22 cellular contexts compared by ENCODE assay signal in the genomic region with DNA sequence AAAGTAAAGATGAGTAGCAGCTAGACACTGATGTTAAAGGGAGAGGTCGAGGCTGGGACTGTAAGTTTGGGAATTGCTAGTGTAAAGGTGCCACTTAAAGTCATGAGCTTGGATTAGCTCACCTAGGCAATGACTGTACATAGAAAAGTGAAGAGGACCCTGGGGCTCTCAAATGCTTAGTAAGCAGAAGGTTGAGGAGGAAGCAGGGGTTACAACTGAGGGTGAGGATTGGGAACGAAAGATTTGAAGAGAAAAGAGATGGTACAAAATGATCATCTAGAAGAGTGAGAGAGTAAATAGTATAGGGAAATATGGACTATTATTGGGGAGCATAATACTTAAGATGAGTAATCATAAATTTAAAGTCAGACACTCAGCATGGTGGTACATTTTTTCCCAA.
"Had no signal": no experiment of that assay in that cellular context is flagged by ENCODE, and none has a peak within 500 bp of the region (broad histone marks: within the 10 kb centered on the region; RNA-seq: fewer than 3 reads in every experiment).

No MANE protein-coding gene starts in this region.

- H3K9me3 ChIP-seq: body of pancreas, left lung, pancreas, psoas muscle, right atrium auricular region, stomach, suprapubic skin, tibial nerve had no signal

- H3K9me3 Mint-ChIP-seq: activated CD4-positive, alpha-beta memory T cell treated with anti-CD3 and anti-CD28 coated beads, Interleukin-2, amount 10 ng/mL, durations not matched to agents 7 days and 5 days; activated naive CD4-positive, alpha-beta T cell treated with anti-CD3 and anti-CD28 coated beads, Interleukin-2, amount 10 ng/mL, durations not matched to agents 7 days and 5 days; activated T-cell treated with anti-CD3 and anti-CD28 coated beads, Interleukin-2, amount 50 U/mL, for 72 hours; dendritic cell treated with granulocyte-macrophage colony-stimulating factor and Interleukin-4, amounts not matched to agents 40 ng/mL and 50 ng/mL, for 4 days; natural killer cell treated with Interleukin-12 subunit alpha and Interleukin-12 subunit beta and Interleukin-15 and Interleukin-18, amount 100 ng/mL, for 72 hours; stimulated activated effector memory CD8-positive, alpha-beta T cell treated with anti-CD3 and anti-CD28 coated beads, Interleukin-12 subunit alpha, Interleukin-12 subunit beta, amount 100 ng/mL, for 72 hours had no signal

- H3K27me3 ChIP-seq: body of pancreas, foreskin keratinocyte, left lung, pancreas, right atrium auricular region, stomach, suprapubic skin, tibial nerve had no signal

- H3K36me3 ChIP-seq: left lung, pancreas, right atrium auricular region, stomach, suprapubic skin, tibial nerve had no signal

- ATAC-seq: activated T-cell treated with anti-CD3 and anti-CD28 coated beads, Interleukin-2, amount 50 U/mL, for 72 hours; body of pancreas; left lung; natural killer cell treated with Interleukin-12 subunit alpha and Interleukin-12 subunit beta and Interleukin-15 and Interleukin-18, amount 100 ng/mL, for 72 hours; pancreas; psoas muscle; stimulated activated effector memory CD8-positive, alpha-beta T cell treated with anti-CD3 and anti-CD28 coated beads, Interleukin-12 subunit alpha, Interleukin-12 subunit beta, amount 100 ng/mL, for 72 hours had no signal

- H3K4me1 ChIP-seq: body of pancreas, left lung, pancreas, psoas muscle, right atrium auricular region, stomach, suprapubic skin had no signal

- H3K4me3 Mint-ChIP-seq: activated CD4-positive, alpha-beta memory T cell treated with anti-CD3 and anti-CD28 coated beads, Interleukin-2, amount 10 ng/mL, durations not matched to agents 7 days and 5 days; activated naive CD4-positive, alpha-beta T cell treated with anti-CD3 and anti-CD28 coated beads, Interleukin-2, amount 10 ng/mL, durations not matched to agents 7 days and 5 days; activated T-cell treated with anti-CD3 and anti-CD28 coated beads, Interleukin-2, amount 50 U/mL, for 72 hours; dendritic cell treated with granulocyte-macrophage colony-stimulating factor and Interleukin-4, amounts not matched to agents 40 ng/mL and 50 ng/mL, for 4 days; natural killer cell treated with Interleukin-12 subunit alpha and Interleukin-12 subunit beta and Interleukin-15 and Interleukin-18, amount 100 ng/mL, for 72 hours; stimulated activated effector memory CD8-positive, alpha-beta T cell treated with anti-CD3 and anti-CD28 coated beads, Interleukin-12 subunit alpha, Interleukin-12 subunit beta, amount 100 ng/mL, for 72 hours had no signal

- DNase-seq: activated CD4-positive, alpha-beta memory T cell treated with anti-CD3 and anti-CD28 coated beads, Interleukin-2, amount 10 ng/mL, durations not matched to agents 7 days and 5 days; activated CD4-positive, alpha-beta T cell treated with anti-CD3 and anti-CD28 coated beads for 48 hours; activated effector memory CD4-positive, alpha-beta T cell treated with anti-CD3 and anti-CD28 coated beads, Interleukin-2, amount 50 U/mL, for 16 hours; activated naive CD4-positive, alpha-beta T cell treated with anti-CD3 and anti-CD28 coated beads, Interleukin-2, amount 10 ng/mL, durations not matched to agents 7 days and 5 days; activated T-cell treated with anti-CD3 and anti-CD28 coated beads, Interleukin-2, amount 50 U/mL, for 72 hours; body of pancreas; caudate nucleus; effector CD4-positive, alpha-beta T cell; foreskin keratinocyte; left lung; midbrain; pancreas; psoas muscle; stimulated activated CD4-positive, alpha-beta T cell treated with anti-CD3 and anti-CD28 coated beads, Interleukin-1b, Interleukin-23, amount 100 ng/mL, for 48 hours; stomach had no signal

- H3K36me3 Mint-ChIP-seq: activated naive CD4-positive, alpha-beta T cell treated with anti-CD3 and anti-CD28 coated beads, Interleukin-2, amount 10 ng/mL, durations not matched to agents 7 days and 5 days; stimulated activated effector memory CD8-positive, alpha-beta T cell treated with anti-CD3 and anti-CD28 coated beads, Interleukin-12 subunit alpha, Interleukin-12 subunit beta, amount 100 ng/mL, for 72 hours had no signal

- H3K4me1 Mint-ChIP-seq: activated CD4-positive, alpha-beta memory T cell treated with anti-CD3 and anti-CD28 coated beads, Interleukin-2, amount 10 ng/mL, durations not matched to agents 7 days and 5 days; activated naive CD4-positive, alpha-beta T cell treated with anti-CD3 and anti-CD28 coated beads, Interleukin-2, amount 10 ng/mL, durations not matched to agents 7 days and 5 days had no signal

- H3K4me3 ChIP-seq: body of pancreas, left lung, lung, pancreas, psoas muscle, right atrium auricular region, stomach, suprapubic skin, tibial nerve had no signal

- H3K27ac Mint-ChIP-seq: activated CD4-positive, alpha-beta memory T cell treated with anti-CD3 and anti-CD28 coated beads, Interleukin-2, amount 10 ng/mL, durations not matched to agents 7 days and 5 days; activated naive CD4-positive, alpha-beta T cell treated with anti-CD3 and anti-CD28 coated beads, Interleukin-2, amount 10 ng/mL, durations not matched to agents 7 days and 5 days; activated T-cell treated with anti-CD3 and anti-CD28 coated beads, Interleukin-2, amount 50 U/mL, for 72 hours; dendritic cell treated with granulocyte-macrophage colony-stimulating factor and Interleukin-4, amounts not matched to agents 40 ng/mL and 50 ng/mL, for 4 days; natural killer cell treated with Interleukin-12 subunit alpha and Interleukin-12 subunit beta and Interleukin-15 and Interleukin-18, amount 100 ng/mL, for 72 hours; stimulated activated effector memory CD8-positive, alpha-beta T cell treated with anti-CD3 and anti-CD28 coated beads, Interleukin-12 subunit alpha, Interleukin-12 subunit beta, amount 100 ng/mL, for 72 hours had no signal

- H3K27ac ChIP-seq: body of pancreas, left lung, pancreas, psoas muscle, right atrium auricular region, stomach, suprapubic skin, tibial nerve had no signal

- H3K27me3 Mint-ChIP-seq: activated CD4-positive, alpha-beta memory T cell treated with anti-CD3 and anti-CD28 coated beads, Interleukin-2, amount 10 ng/mL, durations not matched to agents 7 days and 5 days; activated naive CD4-positive, alpha-beta T cell treated with anti-CD3 and anti-CD28 coated beads, Interleukin-2, amount 10 ng/mL, durations not matched to agents 7 days and 5 days; dendritic cell treated with granulocyte-macrophage colony-stimulating factor and Interleukin-4, amounts not matched to agents 40 ng/mL and 50 ng/mL, for 4 days had no signal
